ENCODE assay signal across 25 cellular contexts in genomic region chr12:40056357-40056756, GRCh38. TPM values are rescaled to one million over a fixed set of nuclear protein-coding genes. Genes with fewer than 3 reads are reported as not detected.
DNase-seq lines count a peak whose midpoint lies in the region; ATAC-seq and TF ChIP-seq lines count a peak whose summit lies in the region.
"Had no signal": no experiment of that assay in that cellular context is flagged by ENCODE, and none has a peak within 500 bp of the region (broad histone marks: within the 10 kb centered on the region; RNA-seq: fewer than 3 reads in every experiment).

No MANE protein-coding gene starts in this region.

- BruUV-seq in PC-3 (replicated peaks; lab: Mats Ljungman, UMichigan), result no TSS peak

- peak overlapping the region; percentile 31 to 79 (median 75) for H3K27ac ChIP-seq in sigmoid colon
- no peak overlapping the region for H3K27ac ChIP-seq in upper lobe of right lung
- H3K27ac ChIP-seq in PC-3 (ENCODE audit: low read length), result no peak overlapping the region
- H3K27ac ChIP-seq: BLaER1, PC-9, SJCRH30 had no signal

- no peaks in the 10 kb centered on the region for H3K27me3 Mint-ChIP-seq in central memory CD8-positive, alpha-beta T cell
- no peaks in the 10 kb centered on the region for H3K27me3 Mint-ChIP-seq in activated CD4-positive, alpha-beta memory T cell treated with anti-CD3 and anti-CD28 coated beads, Interleukin-2, amount 10 ng/mL, durations not matched to agents 7 days and 5 days
- H3K27me3 Mint-ChIP-seq: CD4-positive, CD25-positive, alpha-beta regulatory T cell had no signal

- H3K36me3 ChIP-seq in sigmoid colon, result no peaks in the 10 kb centered on the region
- H3K36me3 ChIP-seq in upper lobe of right lung, result no peaks in the 10 kb centered on the region
- no peaks in the 10 kb centered on the region for H3K36me3 ChIP-seq in PC-3 (ENCODE audit: low read depth, low read length)
- H3K36me3 ChIP-seq: BLaER1, SJCRH30 had no signal

- no peak for ATAC-seq in central memory CD8-positive, alpha-beta T cell (replicated peaks; ENCODE audit: extremely low read depth, poor library complexity, severe bottlenecking)
- ATAC-seq in upper lobe of right lung, result no peak
- ATAC-seq in PC-3, result no peak
- ATAC-seq: GM23338, K562, Right ventricle myocardium inferior, SK-N-SH treated with all-trans-retinoic acid at 6 μM for 48 hours had no signal

- no peaks in the 10 kb centered on the region for H3K9me2 ChIP-seq in PC-3 (replicated peaks; ENCODE audit: low read length)

- peak overlapping the region; percentile 22 for H3K27ac Mint-ChIP-seq in central memory CD8-positive, alpha-beta T cell (ENCODE audit: low read depth)
- no peak overlapping the region for H3K27ac Mint-ChIP-seq in activated CD4-positive, alpha-beta memory T cell treated with anti-CD3 and anti-CD28 coated beads, Interleukin-2, amount 10 ng/mL, durations not matched to agents 7 days and 5 days
- H3K27ac Mint-ChIP-seq: CD4-positive, CD25-positive, alpha-beta regulatory T cell; GM23338 had no signal

- H3K4me3 Mint-ChIP-seq in central memory CD8-positive, alpha-beta T cell, result no peak overlapping the region
- no peak overlapping the region for H3K4me3 Mint-ChIP-seq in activated CD4-positive, alpha-beta memory T cell treated with anti-CD3 and anti-CD28 coated beads, Interleukin-2, amount 10 ng/mL, durations not matched to agents 7 days and 5 days
- H3K4me3 Mint-ChIP-seq: CD4-positive, CD25-positive, alpha-beta regulatory T cell; GM23338; H9 had no signal

- peak; percentile 11 for DNase-seq in NCI-H748 (lab: John Stamatoyannopoulos, UW; ENCODE audit: unreplicated experiment)
- no peak for DNase-seq in NCI-H748 treated with DMSO at 0.1 percent for 48 hours (lab: John Stamatoyannopoulos, UW)
- peak; percentile 23 for DNase-seq in NCI-H1417 treated with DMSO at 0.1 percent for 48 hours (lab: John Stamatoyannopoulos, UW)
- DNase-seq in central memory CD8-positive, alpha-beta T cell (ENCODE audit: low spot score in 2 of 2), result no peak
- no peak for DNase-seq in sigmoid colon
- no peak for DNase-seq in activated CD4-positive, alpha-beta memory T cell treated with anti-CD3 and anti-CD28 coated beads, Interleukin-2, amount 10 ng/mL, durations not matched to agents 7 days and 5 days
- DNase-seq in upper lobe of right lung, result no peak
- no peak for DNase-seq in PC-3
- DNase-seq: CD4-positive, CD25-positive, alpha-beta regulatory T cell; DMS153; DND-41; H9; Kasumi-1; NCI-H1092 treated with DMSO at 0.1 percent for 48 hours; NCI-H1694; NCI-H2029 treated with DMSO at 0.1 percent for 48 hours; NCI-H446 treated with DMSO at 0.1 percent for 48 hours; NCI-H526; PC-9; SJCRH30 had no signal

- H3K9me3 ChIP-seq in sigmoid colon, result no peaks in the 10 kb centered on the region
- no peaks in the 10 kb centered on the region for H3K9me3 ChIP-seq in upper lobe of right lung
- H3K9me3 ChIP-seq in PC-3 (ENCODE audit: low read length), result no peaks in the 10 kb centered on the region
- H3K9me3 ChIP-seq: BLaER1, SJCRH30 had no signal

- H3K27me3 ChIP-seq in sigmoid colon (no peaks in the 10 kb centered on the region), upper lobe of right lung (no peaks in the 10 kb centered on the region), PC-3 (ENCODE audit: low read length) (no peaks in the 10 kb centered on the region)
- H3K27me3 ChIP-seq: BLaER1, SJCRH30 had no signal

- H3K4me3 ChIP-seq in sigmoid colon (no peak overlapping the region), upper lobe of right lung (no peak overlapping the region), PC-3 (ENCODE audit: low read length) (no peak overlapping the region)
- H3K4me3 ChIP-seq: BLaER1, GM23338, K562, PC-9, SJCRH30 had no signal

- no peak overlapping the region for H3K4me2 ChIP-seq in PC-3 (ENCODE audit: low read length)
- H3K4me2 ChIP-seq: BLaER1, GM23338, PC-9 had no signal

- no peaks in the 10 kb centered on the region for H3K4me1 Mint-ChIP-seq in central memory CD8-positive, alpha-beta T cell
- no peaks in the 10 kb centered on the region for H3K4me1 Mint-ChIP-seq in activated CD4-positive, alpha-beta memory T cell treated with anti-CD3 and anti-CD28 coated beads, Interleukin-2, amount 10 ng/mL, durations not matched to agents 7 days and 5 days
- H3K4me1 Mint-ChIP-seq: H9 had no signal

- H4K20me1 ChIP-seq in PC-3 (ENCODE audit: low read length), result no peaks in the 10 kb centered on the region
- H4K20me1 ChIP-seq: BLaER1 had no signal

- TF ChIP-seq CTCF in sigmoid colon (IDR thresholded peaks at IDR 0.05), result no peak
- TF ChIP-seq CTCF in upper lobe of right lung (IDR thresholded peaks at IDR 0.05), result no peak
- TF ChIP-seq CTCF in PC-3 (conservative IDR thresholded peaks at IDR 0.05; ENCODE audit: low read depth, low read length), result no peak

- no peaks in the 10 kb centered on the region for H3K9me3 Mint-ChIP-seq in central memory CD8-positive, alpha-beta T cell
- no peaks in the 10 kb centered on the region for H3K9me3 Mint-ChIP-seq in activated CD4-positive, alpha-beta memory T cell treated with anti-CD3 and anti-CD28 coated beads, Interleukin-2, amount 10 ng/mL, durations not matched to agents 7 days and 5 days
- H3K9me3 Mint-ChIP-seq: GM23338, H9 had no signal

- no peaks in the 10 kb centered on the region for H3K79me2 ChIP-seq in PC-3 (ENCODE audit: low read length)

- intact Hi-C loops in sigmoid colon (cut with DNase I), result no loop called here
- intact Hi-C loops in upper lobe of right lung (cut with DNase I), result no loop called here
- intact Hi-C loops in PC-3 (cut with micrococcal nuclease), result no loop called here

- 84 to 92% methylated on average over 1 of the region's 1 CpG for WGBS in sigmoid colon, 2 donors

- no peaks in the 10 kb centered on the region for H3K36me3 Mint-ChIP-seq in central memory CD8-positive, alpha-beta T cell (ENCODE audit: insufficient read depth)
- H3K36me3 Mint-ChIP-seq in activated CD4-positive, alpha-beta memory T cell treated with anti-CD3 and anti-CD28 coated beads, Interleukin-2, amount 10 ng/mL, durations not matched to agents 7 days and 5 days (ENCODE audit: low read depth), result no peaks in the 10 kb centered on the region
- H3K36me3 Mint-ChIP-seq: CD4-positive, CD25-positive, alpha-beta regulatory T cell had no signal

- TF ChIP-seq EP300 in sigmoid colon (IDR thresholded peaks at IDR 0.05), result no peak

- H3K9ac ChIP-seq in PC-3 (ENCODE audit: low read length), result no peak overlapping the region
- H3K9ac ChIP-seq: BLaER1 had no signal

- peaks cover 0 to 66% (median 43%) of the 10 kb centered on the region in 4 donors for H3K4me1 ChIP-seq in sigmoid colon
- H3K4me1 ChIP-seq in upper lobe of right lung, result peaks cover 3% of the 10 kb centered on the region
- H3K4me1 ChIP-seq in PC-3 (ENCODE audit: insufficient read depth, low read length), result no peaks in the 10 kb centered on the region
- H3K4me1 ChIP-seq: BLaER1, SJCRH30 had no signal

- CTCF ChIA-PET in activated CD4-positive, alpha-beta memory T cell treated with anti-CD3 and anti-CD28 coated beads, Interleukin-2, amount 10 ng/mL, durations not matched to agents 7 days and 5 days (lab: Charles Lee), result no interaction called here
- CTCF ChIA-PET in PC-3 (lab: Charles Lee), result no interaction called here

- H3F3A ChIP-seq in PC-3 (ENCODE audit: low read length, unreplicated experiment), result no peaks in the 10 kb centered on the region

- H2AFZ ChIP-seq in PC-3 (ENCODE audit: low read length), result no peak overlapping the region
- H2AFZ ChIP-seq: GM23338, PC-9 had no signal

- POLR2A ChIA-PET in activated CD4-positive, alpha-beta memory T cell treated with anti-CD3 and anti-CD28 coated beads, Interleukin-2, amount 10 ng/mL, durations not matched to agents 7 days and 5 days (lab: Charles Lee), result no interaction called here
- POLR2A ChIA-PET in PC-3 (lab: Charles Lee; ENCODE audit: unreplicated experiment), result no interaction called here

- TF ChIP-seq POLR2A in sigmoid colon (IDR thresholded peaks at IDR 0.05), result no peak

RNA-seq across cellular contexts. Expression of gene SLC2A13, which starts 49.5 kb away (rescaled TPM):
- total RNA-seq in sigmoid colon (10 to 100 TPM; 20.2 to 32.3 (median 29.7) TPM), upper lobe of right lung (11.3 TPM), PC-3 (2014; rRNA removed) (3.2 and 3.4 TPM in 2 replicates)
- polyA plus RNA-seq in sigmoid colon, result 1 to 10 TPM; 1.8 to 5.6 (median 2.8) TPM
- total RNA-seq in activated CD4-positive, alpha-beta memory T cell treated with anti-CD3 and anti-CD28 coated beads, Interleukin-2, amount 10 ng/mL, durations not matched to agents 7 days and 5 days, result 1 to 10 TPM; 3.2 to 3.4 TPM

Comparison
In these comparisons a context has a peak if more than half of its experiments do, and no peak if none do; other contexts are left out.
1. DNase-seq: peak in NCI-H748 (single experiment) and NCI-H1417 treated with DMSO at 0.1 percent for 48 hours (single experiment); none in NCI-H748 treated with DMSO at 0.1 percent for 48 hours (single experiment), central memory CD8-positive, alpha-beta T cell (0 of 2), sigmoid colon (single experiment), activated CD4-positive, alpha-beta memory T cell treated with anti-CD3 and anti-CD28 coated beads, Interleukin-2, amount 10 ng/mL, durations not matched to agents 7 days and 5 days (single experiment), upper lobe of right lung (single experiment) and PC-3 (single experiment).
2. H3K27ac ChIP-seq: peak in sigmoid colon (4 of 4); none in upper lobe of right lung (single experiment) and PC-3 (single experiment).